10 cellular contexts compared by ENCODE assay signal in the genomic region with DNA sequence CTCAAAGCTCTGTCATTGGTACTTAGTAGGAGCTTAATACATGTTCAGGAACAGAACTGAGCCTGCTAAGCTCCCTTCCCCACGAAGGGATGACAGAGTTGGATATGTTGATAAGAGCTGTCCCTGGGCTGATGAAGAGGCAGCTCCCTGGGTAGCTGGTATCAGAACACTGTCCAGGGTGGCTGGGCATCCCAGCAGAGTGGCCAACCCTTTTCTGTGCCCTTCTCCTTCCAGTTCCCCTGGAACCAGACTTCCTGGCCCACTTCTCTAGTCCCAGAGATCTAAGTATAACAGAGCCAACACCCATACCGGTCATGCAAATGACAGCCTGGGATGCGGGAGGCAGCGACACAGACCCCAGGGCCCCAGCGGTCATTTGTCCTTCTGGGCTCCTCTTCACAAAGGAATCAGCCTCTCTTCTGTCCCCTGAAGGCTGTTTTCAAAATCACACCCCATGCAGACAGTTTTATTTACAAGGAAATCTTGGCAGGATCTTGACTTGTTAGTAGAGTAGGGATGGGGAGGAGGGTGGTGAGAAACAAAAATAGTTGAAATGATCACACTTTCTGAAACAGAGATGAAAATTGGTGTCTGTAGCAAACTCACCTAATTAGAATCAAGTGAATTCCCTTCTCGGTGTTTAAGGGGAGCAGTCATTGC. TPM values are rescaled to one million over a fixed set of nuclear protein-coding genes. Genes with fewer than 3 reads are reported as not detected.
A peak's percentile ranks its signal among the peaks of the same experiment; 100 is the strongest.
DNase-seq lines count a peak whose midpoint lies in the region; ATAC-seq and TF ChIP-seq lines count a peak whose summit lies in the region.
"Had no signal": no experiment of that assay in that cellular context is flagged by ENCODE, and none has a peak within 500 bp of the region (broad histone marks: within the 10 kb centered on the region; RNA-seq: fewer than 3 reads in every experiment).

No MANE protein-coding gene starts in this region.

- DNase-seq in T-helper 2 cell treated with Interferon-gamma antibody and Interleukin-4, amounts not matched to agents 5 μg/mL and 100 μg/mL, for 36 hours (ENCODE audit: low spot score), result no peak
- no peak for DNase-seq in T-helper 2 cell
- DNase-seq in NCI-H526 (lab: John Stamatoyannopoulos, UW), result peak; percentile 46 to 84
- DNase-seq in fibroblast of pulmonary artery (ENCODE audit: low read depth), result no peak
- no peak for DNase-seq in progenitor cell of endocrine pancreas (ENCODE audit: low spot score, unreplicated experiment)
- DNase-seq: activated CD4-positive, alpha-beta T cell treated with anti-CD3 and anti-CD28 coated beads for 1 hour; nucleus accumbens had no signal

- H3K27ac Mint-ChIP-seq in T-helper 2 cell treated with Interferon-gamma antibody and Interleukin-4, amounts not matched to agents 5 μg/mL and 100 μg/mL, for 36 hours, result no peak overlapping the region
- H3K27ac Mint-ChIP-seq in progenitor cell of endocrine pancreas, result no peak overlapping the region

- H3K4me3 Mint-ChIP-seq in T-helper 2 cell treated with Interferon-gamma antibody and Interleukin-4, amounts not matched to agents 5 μg/mL and 100 μg/mL, for 36 hours, result peak overlapping the region; percentile 73
- peak overlapping the region; percentile 59 for H3K4me3 Mint-ChIP-seq in progenitor cell of endocrine pancreas (ENCODE audit: low read depth)

- H3K27me3 Mint-ChIP-seq in T-helper 2 cell treated with Interferon-gamma antibody and Interleukin-4, amounts not matched to agents 5 μg/mL and 100 μg/mL, for 36 hours (ENCODE audit: low read depth), result peaks cover 72% of the 10 kb centered on the region
- peaks cover 82% of the 10 kb centered on the region for H3K27me3 Mint-ChIP-seq in progenitor cell of endocrine pancreas

- TF ChIP-seq CTCF in fibroblast of pulmonary artery (IDR thresholded peaks at IDR 0.05; ENCODE audit: low read length, missing control alignments), result peak; percentile 10
- peak; percentile 19 for TF ChIP-seq CTCF in progenitor cell of endocrine pancreas (IDR thresholded peaks at IDR 0.05; ENCODE audit: unreplicated experiment)

- ATAC-seq in HG02840 (IDR thresholded peaks at IDR 0.05; ENCODE audit: low FRiP score, unreplicated experiment), result no peak
- no peak for ATAC-seq in GM21576 (IDR thresholded peaks at IDR 0.05; ENCODE audit: unreplicated experiment)
- ATAC-seq in HG03135 (IDR thresholded peaks at IDR 0.05; ENCODE audit: unreplicated experiment), result no peak

- H3K9me3 Mint-ChIP-seq in T-helper 2 cell treated with Interferon-gamma antibody and Interleukin-4, amounts not matched to agents 5 μg/mL and 100 μg/mL, for 36 hours, result no peaks in the 10 kb centered on the region
- no peaks in the 10 kb centered on the region for H3K9me3 Mint-ChIP-seq in progenitor cell of endocrine pancreas (ENCODE audit: low read depth)

- no peaks in the 10 kb centered on the region for H3K36me3 Mint-ChIP-seq in T-helper 2 cell treated with Interferon-gamma antibody and Interleukin-4, amounts not matched to agents 5 μg/mL and 100 μg/mL, for 36 hours (ENCODE audit: low read depth)
- no peaks in the 10 kb centered on the region for H3K36me3 Mint-ChIP-seq in progenitor cell of endocrine pancreas (ENCODE audit: insufficient read depth)

- peaks cover 16% of the 10 kb centered on the region for H3K4me1 Mint-ChIP-seq in T-helper 2 cell treated with Interferon-gamma antibody and Interleukin-4, amounts not matched to agents 5 μg/mL and 100 μg/mL, for 36 hours (ENCODE audit: low read depth)
- H3K4me1 Mint-ChIP-seq in progenitor cell of endocrine pancreas (ENCODE audit: low read depth), result peaks cover 13% of the 10 kb centered on the region

- H3K4me3 ChIP-seq in fibroblast of pulmonary artery (replicated peaks; ENCODE audit: low read depth, low read length), result no peak overlapping the region

RNA-seq across cellular contexts. Expression of gene RHBDL3, which starts 1.4 kb away (rescaled TPM):
- 0.50 and 0.82 TPM in 2 replicates for total RNA-seq in progenitor cell of endocrine pancreas

Comparison
In these comparisons a context has a peak if more than half of its experiments do, and no peak if none do; other contexts are left out.
1. DNase-seq: peak in NCI-H526 (2 of 2); none in T-helper 2 cell treated with Interferon-gamma antibody and Interleukin-4, amounts not matched to agents 5 μg/mL and 100 μg/mL, for 36 hours (single experiment), T-helper 2 cell (0 of 5), fibroblast of pulmonary artery (single experiment) and progenitor cell of endocrine pancreas (single experiment).